11 cellular contexts compared by ENCODE assay signal in the genomic region with DNA sequence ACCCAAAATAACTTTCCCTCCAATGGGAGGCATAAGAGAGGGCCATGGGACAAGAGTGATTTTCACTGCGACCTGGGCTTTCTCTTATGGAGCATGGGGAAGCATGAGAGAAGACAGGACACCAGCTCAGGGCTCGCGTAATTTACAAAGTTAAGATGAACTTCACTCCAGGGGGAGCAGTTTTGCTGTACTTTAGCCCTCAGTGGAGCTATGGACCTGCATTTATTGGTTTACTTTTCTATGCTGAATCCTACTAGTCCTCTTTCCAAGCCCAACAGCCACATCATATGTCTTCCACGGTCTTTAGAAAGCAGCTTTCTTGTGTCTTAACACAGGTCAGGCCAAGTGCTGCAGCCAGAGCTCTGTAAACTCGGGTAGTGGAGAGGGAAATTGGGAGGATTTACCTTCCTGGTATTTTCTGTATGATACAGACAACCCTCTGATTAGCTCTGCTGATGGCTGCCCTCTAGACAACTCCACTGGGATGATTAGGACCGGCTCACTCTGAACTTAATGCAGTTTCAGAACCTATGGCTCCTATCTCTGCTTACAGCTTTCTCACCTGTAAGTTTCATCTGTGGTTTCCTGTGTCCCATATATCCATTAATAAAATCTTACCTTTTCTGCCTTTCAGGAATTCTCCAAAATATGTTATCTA.
A peak's percentile ranks its signal among the peaks of the same experiment; 100 is the strongest.
DNase-seq lines count a peak whose midpoint lies in the region; ATAC-seq and TF ChIP-seq lines count a peak whose summit lies in the region.
"Had no signal": no experiment of that assay in that cellular context is flagged by ENCODE, and none has a peak within 500 bp of the region (broad histone marks: within the 10 kb centered on the region; RNA-seq: fewer than 3 reads in every experiment).

No MANE protein-coding gene starts in this region.

- no peaks in the 10 kb centered on the region for H3K36me3 ChIP-seq in brain microvascular endothelial cell (replicated peaks)
- no peaks in the 10 kb centered on the region for H3K36me3 ChIP-seq in liver (ENCODE audit: control insufficient read depth in 4 of 4, insufficient read depth in 3 of 4, low read depth in 1 of 4, low read length in 3 of 4)

- no peaks in the 10 kb centered on the region for H3K27me3 ChIP-seq in brain microvascular endothelial cell (replicated peaks)
- no peaks in the 10 kb centered on the region for H3K27me3 ChIP-seq in liver (ENCODE audit: control insufficient read depth in 4 of 4, insufficient read depth in 4 of 4, low read length in 3 of 4)

- H3K27ac ChIP-seq in brain microvascular endothelial cell (no peak overlapping the region), liver (ENCODE audit: low read depth in 1 of 2, low read length in 2 of 2) (no peak overlapping the region)

- peak; percentile 39 to 64 for TF ChIP-seq RAD21 in liver (IDR thresholded peaks at IDR 0.05)

- ATAC-seq in esophagus mucosa, result no peak

- BruUV-seq in Calu3 (replicated peaks; lab: Mats Ljungman, UMichigan), result no TSS peak

- H3K4me3 Mint-ChIP-seq in Calu3 (ENCODE audit: low read depth, unreplicated experiment), result no peak overlapping the region
- H3K4me3 Mint-ChIP-seq: stimulated activated naive CD8-positive, alpha-beta T cell treated with anti-CD3 and anti-CD28 coated beads, Interleukin-15, Interleukin-2, amounts not matched to agents 100 ng/mL and 50 ng/mL, for 24 hours had no signal

- H3K4me1 Mint-ChIP-seq in Calu3 (ENCODE audit: low read depth, unreplicated experiment), result no peaks in the 10 kb centered on the region

- no peaks in the 10 kb centered on the region for H3K9me3 ChIP-seq in liver (ENCODE audit: control insufficient read depth in 4 of 4, low read length in 3 of 4)

- no peak overlapping the region for H3K4me3 ChIP-seq in Jurkat, Clone E6-1 (ENCODE audit: low read length)
- no peak overlapping the region for H3K4me3 ChIP-seq in brain microvascular endothelial cell (ENCODE audit: low read depth, low read length)
- no peak overlapping the region for H3K4me3 ChIP-seq in liver (ENCODE audit: low read depth in 1 of 3, low read length in 3 of 3)

- in situ Hi-C loops in brain microvascular endothelial cell (cut with HindIII; ENCODE audit: low pct_ligation_motif_present, low sequenced_read_pairs), result no loop called here

- no peaks in the 10 kb centered on the region for H3K4me1 ChIP-seq in liver (ENCODE audit: control insufficient read depth in 4 of 4, insufficient read depth in 4 of 4, low read length in 3 of 4)

- WGBS in liver, result 56% methylated on average over 6 of the region's 6 CpGs

- H3K9ac ChIP-seq in liver (ENCODE audit: low read depth in 1 of 2, low read length in 2 of 2), result no peak overlapping the region

- POLR2A ChIA-PET in GM10248 (lab: Yijun Ruan, JAX), result no interaction called here

- H3K9me3 Mint-ChIP-seq in Calu3 (ENCODE audit: low read depth, unreplicated experiment), result no peaks in the 10 kb centered on the region
- H3K9me3 Mint-ChIP-seq: stimulated activated naive CD8-positive, alpha-beta T cell treated with anti-CD3 and anti-CD28 coated beads, Interleukin-15, Interleukin-2, amounts not matched to agents 100 ng/mL and 50 ng/mL, for 24 hours had no signal

- no peaks in the 10 kb centered on the region for H3K36me3 Mint-ChIP-seq in Calu3 (ENCODE audit: insufficient read depth, unreplicated experiment)

- CTCF ChIA-PET in Calu3 (lab: Charles Lee), result interaction anchor here (1.0 kb wide), 1 partner anchor 464 kb away, joined by 6 read pairs; no protein-coding TSS in a partner anchor
- CTCF ChIA-PET in GM10248 (lab: Yijun Ruan, JAX), result no interaction called here

- intact Hi-C loops in Calu3 (cut with micrococcal nuclease; ENCODE audit: unreplicated experiment), result no loop called here

- DNase-seq in Calu3 (peak; percentile 16), brain microvascular endothelial cell (no peak), cortex of kidney (lab: John Stamatoyannopoulos, UW) (no peak), GM10248 (ENCODE audit: extremely low spot score) (no peak)
- peak; percentile 42 for DNase-seq in Jurkat, Clone E6-1 (ENCODE audit: low read depth, low spot score)
- DNase-seq in activated T-cell treated with anti-CD3 and anti-CD28 coated beads, Interleukin-2, amount 50 U/mL, for 48 hours, result no peak
- DNase-seq: activated naive CD4-positive, alpha-beta T cell treated with anti-CD3 and anti-CD28 coated beads, Interleukin-2, amount 50 U/mL, for 16 hours; EL had no signal

- H3K27me3 Mint-ChIP-seq in Calu3 (ENCODE audit: unreplicated experiment), result no peaks in the 10 kb centered on the region
- H3K27me3 Mint-ChIP-seq: stimulated activated naive CD8-positive, alpha-beta T cell treated with anti-CD3 and anti-CD28 coated beads, Interleukin-15, Interleukin-2, amounts not matched to agents 100 ng/mL and 50 ng/mL, for 24 hours had no signal

- TF ChIP-seq CTCF in Calu3 (IDR thresholded peaks at IDR 0.05; ENCODE audit: unreplicated experiment) (peak; percentile 18), brain microvascular endothelial cell (IDR thresholded peaks at IDR 0.05; ENCODE audit: low read depth, low read length, missing control alignments) (peak; percentile 59), liver (IDR thresholded peaks at IDR 0.05; ENCODE audit: low read depth, low read length, missing input control) (no peak), GM10248 (IDR thresholded peaks at IDR 0.05; ENCODE audit: control extremely low read depth, extremely low read depth, low read depth, missing control alignments) (no peak)

- H3K27ac Mint-ChIP-seq in Calu3 (ENCODE audit: unreplicated experiment), result no peak overlapping the region
- H3K27ac Mint-ChIP-seq: stimulated activated naive CD8-positive, alpha-beta T cell treated with anti-CD3 and anti-CD28 coated beads, Interleukin-15, Interleukin-2, amounts not matched to agents 100 ng/mL and 50 ng/mL, for 24 hours had no signal

TF ChIP-seq in liver, 16 proteins besides CTCF, POLR2A, EP300 and RAD21:
- TF ChIP-seq SP1 (IDR thresholded peaks at IDR 0.05), result no peak
- TF ChIP-seq HNF4A (conservative IDR thresholded peaks at IDR 0.05), result peak in 1 of 2 donors; percentile 44

Comparison
In these comparisons a context has a peak if more than half of its experiments do, and no peak if none do; other contexts are left out.
1. DNase-seq: peak in Calu3 (single experiment) and Jurkat, Clone E6-1 (single experiment); none in brain microvascular endothelial cell (single experiment), cortex of kidney (single experiment), GM10248 (single experiment) and activated T-cell treated with anti-CD3 and anti-CD28 coated beads, Interleukin-2, amount 50 U/mL, for 48 hours (0 of 2).
2. CTCF ChIP-seq: peak in Calu3 (single experiment) and brain microvascular endothelial cell (single experiment); none in liver (single experiment) and GM10248 (single experiment).